8 cellular contexts compared by ENCODE assay signal in genomic region chr13:28059214-28059613, GRCh38. TPM values are rescaled to one million over a fixed set of nuclear protein-coding genes. Genes with fewer than 3 reads are reported as not detected.
DNase-seq lines count a peak whose midpoint lies in the region; ATAC-seq and TF ChIP-seq lines count a peak whose summit lies in the region.

No MANE protein-coding gene starts in this region.

- H3K4me3 Mint-ChIP-seq in activated naive CD4-positive, alpha-beta T cell treated with anti-CD3 and anti-CD28 coated beads for 36 hours: no peak overlapping the region

- peak; percentile 68 for TF ChIP-seq CTCF in 22Rv1 (IDR thresholded peaks at IDR 0.05)
- TF ChIP-seq CTCF in GM10266 (IDR thresholded peaks at IDR 0.05; ENCODE audit: control insufficient read depth, insufficient read depth, low read depth, missing control alignments): peak; percentile 46
- TF ChIP-seq CTCF in OCI-LY7 (conservative IDR thresholded peaks at IDR 0.05; ENCODE audit: low read length): peak; percentile 67
- TF ChIP-seq CTCF in left lung (IDR thresholded peaks at IDR 0.05): peak; percentile 13 to 20

- intact Hi-C loops in OCI-LY7 (cut with micrococcal nuclease; ENCODE audit: unreplicated experiment) (loop anchor here (2.0 to 5.0 kb wide), 2 partner anchors 216 to 578 kb away; no protein-coding TSS in a partner anchor), left lung (cut with DNase I) (no loop called here)
- intact Hi-C loops in activated naive CD4-positive, alpha-beta T cell treated with anti-CD3 and anti-CD28 coated beads for 36 hours (cut with micrococcal nuclease): loop anchor here (1.0 to 10.0 kb wide), 4 partner anchors 79 to 738 kb away; partner anchors contain the start of gene PAN3

- peak; percentile 29 for DNase-seq in GM10266 (ENCODE audit: extremely low spot score)
- peak; percentile 42 for DNase-seq in OCI-LY7 (ENCODE audit: low spot score)
- DNase-seq in activated naive CD4-positive, alpha-beta T cell treated with anti-CD3 and anti-CD28 coated beads for 36 hours: peak; percentile 72
- no peak for DNase-seq in left lung
- DNase-seq in epidermal melanocyte (ENCODE audit: insufficient read length, low spot score): no peak
- DNase-seq in NCI-H2029 (lab: John Stamatoyannopoulos, UW): no peak

- H3K36me3 Mint-ChIP-seq in activated naive CD4-positive, alpha-beta T cell treated with anti-CD3 and anti-CD28 coated beads for 36 hours (ENCODE audit: low read depth): no peaks in the 10 kb centered on the region

- H4K20me1 ChIP-seq in OCI-LY7 (ENCODE audit: insufficient read depth, low read length): no peaks in the 10 kb centered on the region

- no peak overlapping the region for H3K27ac Mint-ChIP-seq in activated naive CD4-positive, alpha-beta T cell treated with anti-CD3 and anti-CD28 coated beads for 36 hours

- no peaks in the 10 kb centered on the region for H3K9me2 ChIP-seq in OCI-LY7 (ENCODE audit: insufficient read depth, low read length)

- no peak overlapping the region for H3K4me3 ChIP-seq in OCI-LY7 (ENCODE audit: low read depth, low read length, poor library complexity, severe bottlenecking)
- no peak overlapping the region for H3K4me3 ChIP-seq in left lung

- no peaks in the 10 kb centered on the region for H3K9me3 Mint-ChIP-seq in activated naive CD4-positive, alpha-beta T cell treated with anti-CD3 and anti-CD28 coated beads for 36 hours

- no TSS peak for BruUV-seq in OCI-LY7 (replicated peaks; lab: Mats Ljungman, UMichigan)

- no peaks in the 10 kb centered on the region for H3K4me1 Mint-ChIP-seq in activated naive CD4-positive, alpha-beta T cell treated with anti-CD3 and anti-CD28 coated beads for 36 hours (ENCODE audit: low read depth)

- no peaks in the 10 kb centered on the region for H3K4me1 ChIP-seq in OCI-LY7 (ENCODE audit: insufficient read depth, low read length, poor library complexity, severe bottlenecking)
- no peaks in the 10 kb centered on the region for H3K4me1 ChIP-seq in left lung

- peak; percentile 38 for ATAC-seq in left lung
- no peak for ATAC-seq in GM18867 (IDR thresholded peaks at IDR 0.05; ENCODE audit: unreplicated experiment)

- peaks cover 3% of the 10 kb centered on the region for H3K27me3 Mint-ChIP-seq in activated naive CD4-positive, alpha-beta T cell treated with anti-CD3 and anti-CD28 coated beads for 36 hours (ENCODE audit: low read depth)

- CTCF ChIA-PET in OCI-LY7 (lab: Charles Lee; ENCODE audit: unreplicated experiment): no interaction called here
- CTCF ChIA-PET in activated naive CD4-positive, alpha-beta T cell treated with anti-CD3 and anti-CD28 coated beads for 36 hours (lab: Charles Lee): no interaction called here

- peaks cover 0 to 14% of the 10 kb centered on the region in 2 donors for H3K27me3 ChIP-seq in left lung

- POLR2A ChIA-PET in OCI-LY7 (lab: Charles Lee): no interaction called here

- H3K4me2 ChIP-seq in OCI-LY7 (ENCODE audit: low read length): no peak overlapping the region

- H3K27ac ChIP-seq in 22Rv1 (no peak overlapping the region), OCI-LY7 (ENCODE audit: low read depth, low read length, poor library complexity, severe bottlenecking) (no peak overlapping the region), left lung (no peak overlapping the region)

- H3K36me3 ChIP-seq in OCI-LY7 (ENCODE audit: insufficient read depth, low read length): no peaks in the 10 kb centered on the region
- H3K36me3 ChIP-seq in left lung: no peaks in the 10 kb centered on the region

- no peaks in the 10 kb centered on the region for H3K79me2 ChIP-seq in OCI-LY7 (ENCODE audit: insufficient read depth, low read depth, low read length)

- no peaks in the 10 kb centered on the region for H3K9me3 ChIP-seq in OCI-LY7 (ENCODE audit: low read length)
- no peaks in the 10 kb centered on the region for H3K9me3 ChIP-seq in left lung

- H2AFZ ChIP-seq in OCI-LY7 (ENCODE audit: low read length): no peak overlapping the region

RNA-seq across cellular contexts. Expression of gene FLT3, which starts 41.2 kb away (rescaled TPM):
- total RNA-seq in OCI-LY7 (2014; rRNA removed; shearing (Covaris generic)): not detected in 2 replicates
- total RNA-seq in OCI-LY7 (2022) (not detected in 2 replicates), left lung (1 to 10 TPM in 1 of 2 donors, under 1 TPM in 1; 0.90 to 1.9 TPM)
- not detected for total RNA-seq in activated naive CD4-positive, alpha-beta T cell treated with anti-CD3 and anti-CD28 coated beads for 36 hours

Comparison
In these comparisons a context has a peak if more than half of its experiments do, and no peak if none do; other contexts are left out.
1. CTCF ChIP-seq: peak in every context shown above with its lines; median percentile 68 in 22Rv1; 67 in OCI-LY7; 46 in GM10266; 16 in left lung.
2. DNase-seq: peak in GM10266 (single experiment), OCI-LY7 (single experiment) and activated naive CD4-positive, alpha-beta T cell treated with anti-CD3 and anti-CD28 coated beads for 36 hours (single experiment); none in left lung (0 of 2), epidermal melanocyte (single experiment) and NCI-H2029 (single experiment).
3. intact Hi-C loops: an anchor here in OCI-LY7 (2.0 to 5.0 kb wide) and activated naive CD4-positive, alpha-beta T cell treated with anti-CD3 and anti-CD28 coated beads for 36 hours (1.0 to 10.0 kb wide); none called in left lung.